ENCODE assay signal across 8 cellular contexts in genomic region chr6:125197795-125198269, GRCh38. TPM values are rescaled to one million over a fixed set of nuclear protein-coding genes. Genes with fewer than 3 reads are reported as not detected.
A peak's percentile ranks its signal among the peaks of the same experiment; 100 is the strongest.
DNase-seq lines count a peak whose midpoint lies in the region; ATAC-seq and TF ChIP-seq lines count a peak whose summit lies in the region.

No MANE protein-coding gene starts in this region.

- peak; percentile 29 for DNase-seq in CD1c-positive myeloid dendritic cell (ENCODE audit: extremely low spot score)
- peak; percentile 91 for DNase-seq in NCI-H460 (ENCODE audit: extremely low read depth, low read depth)
- DNase-seq in fibroblast of lung (ENCODE audit: low read depth in 2 of 2): peak; percentile 55 to 72
- no peak for DNase-seq in omental fat pad (ENCODE audit: low spot score)
- DNase-seq in UCSD-AML1 (lab: John Stamatoyannopoulos, UW; ENCODE audit: unreplicated experiment): no peak
- DNase-seq in Karpas-422: no peak
- no peak for DNase-seq in HuH-7 (ENCODE audit: low spot score)
- no peak for DNase-seq in effector CD4-positive, alpha-beta T cell

- H3K27ac ChIP-seq in fibroblast of lung (ENCODE audit: insufficient read depth, low read length): no peak overlapping the region
- H3K27ac ChIP-seq in Karpas-422 (ENCODE audit: low read length): no peak overlapping the region

- no peak overlapping the region for H3K9ac ChIP-seq in fibroblast of lung (ENCODE audit: insufficient read depth, low read length)
- H3K9ac ChIP-seq in Karpas-422 (ENCODE audit: low read length): no peak overlapping the region

- H3K4me2 ChIP-seq in fibroblast of lung (ENCODE audit: extremely low read depth, insufficient read depth, low read length) (peak overlapping the region; percentile 45), Karpas-422 (ENCODE audit: low read depth, low read length, poor library complexity, severe bottlenecking) (no peak overlapping the region)

- no peaks in the 10 kb centered on the region for H3K9me2 ChIP-seq in Karpas-422 (replicated peaks; ENCODE audit: insufficient read depth, low read length)

- H3K79me2 ChIP-seq in fibroblast of lung (ENCODE audit: control insufficient read depth, insufficient read depth, low read length): no peaks in the 10 kb centered on the region
- H3K79me2 ChIP-seq in Karpas-422 (ENCODE audit: low read length): no peaks in the 10 kb centered on the region

- peak overlapping the region; percentile 22 for H2AFZ ChIP-seq in fibroblast of lung (ENCODE audit: low read length)
- no peak overlapping the region for H2AFZ ChIP-seq in Karpas-422 (ENCODE audit: low read length)

- H3K9me3 ChIP-seq in fibroblast of lung (ENCODE audit: control insufficient read depth, insufficient read depth, low read depth, low read length) (no peaks in the 10 kb centered on the region), Karpas-422 (ENCODE audit: low read length) (no peaks in the 10 kb centered on the region)

- ATAC-seq in omental fat pad (ENCODE audit: low FRiP score): peak; percentile 92

- H3K4me3 ChIP-seq in fibroblast of lung (replicated peaks in 1 of 4; ENCODE audit: control extremely low read depth in 1 of 4, insufficient read depth in 1 of 4, low read depth in 3 of 4, low read length in 4 of 4) (no peak overlapping the region), Karpas-422 (ENCODE audit: low read length) (no peak overlapping the region)

- H3K36me3 ChIP-seq in fibroblast of lung (ENCODE audit: control insufficient read depth, insufficient read depth, low read length): no peaks in the 10 kb centered on the region
- no peaks in the 10 kb centered on the region for H3K36me3 ChIP-seq in Karpas-422 (ENCODE audit: insufficient read depth, low read length)

- TF ChIP-seq CTCF in fibroblast of lung (conservative IDR thresholded peaks at IDR 0.05 in 1 of 2, IDR thresholded peaks at IDR 0.05 in 1 of 2; ENCODE audit: low read depth in 1 of 2, low read length in 2 of 2) (no peak), omental fat pad (IDR thresholded peaks at IDR 0.05) (no peak)

- H3K27me3 ChIP-seq in fibroblast of lung (ENCODE audit: control insufficient read depth, insufficient read depth, low read length) (no peaks in the 10 kb centered on the region), Karpas-422 (ENCODE audit: low read length) (no peaks in the 10 kb centered on the region)

- H4K20me1 ChIP-seq in fibroblast of lung (ENCODE audit: control insufficient read depth, extremely low read depth, insufficient read depth, low read length) (no peaks in the 10 kb centered on the region), Karpas-422 (ENCODE audit: insufficient read depth, low read depth, low read length) (no peaks in the 10 kb centered on the region)

- H3K4me1 ChIP-seq in fibroblast of lung (ENCODE audit: control insufficient read depth, extremely low read depth, insufficient read depth, low read length) (peaks cover 11% of the 10 kb centered on the region), Karpas-422 (ENCODE audit: low read length) (no peaks in the 10 kb centered on the region)

RNA-seq across cellular contexts. Expression of gene TPD52L1, which starts 44.3 kb away (rescaled TPM):
- 96.1 and 107 TPM in 2 replicates for total RNA-seq in NCI-H460 (2014; rRNA removed; shearing (Covaris generic))
- polyA plus RNA-seq in NCI-H460 (2014; cell fraction: nucleus; rRNA removed): 108 and 143 TPM in 2 replicates
- total RNA-seq in fibroblast of lung (41.0 and 41.1 TPM in 2 replicates), omental fat pad (100 to 1,000 TPM in 1 of 4 donors, 10 to 100 TPM in 3; 59.1 to 150 (median 68.4) TPM)
- 16.5 and 75.9 TPM in 2 replicates for polyA plus RNA-seq in fibroblast of lung
- polyA plus RNA-seq in fibroblast of lung (2012): 11.3 and 51.9 TPM in 2 replicates
- polyA minus RNA-seq in fibroblast of lung (ENCODE audit: low replicate concordance): 5.0 and 17.5 TPM in 2 replicates
- total RNA-seq in Karpas-422 (2014; rRNA removed; shearing (Covaris generic); ENCODE audit: low replicate concordance): not detected in 2 replicates

Comparison
In these comparisons a context has a peak if more than half of its experiments do, and no peak if none do; other contexts are left out.
1. DNase-seq: peak in CD1c-positive myeloid dendritic cell (single experiment), NCI-H460 (single experiment) and fibroblast of lung (2 of 2); none in omental fat pad (single experiment), UCSD-AML1 (single experiment), Karpas-422 (single experiment), HuH-7 (single experiment) and effector CD4-positive, alpha-beta T cell (single experiment).
2. RNA of gene TPD52L1, which starts 44.3 kb away (total RNA-seq): 96.1 to 107 TPM in NCI-H460, 59.1 to 150 TPM in omental fat pad and 41.0 to 41.1 TPM in fibroblast of lung; not detected in Karpas-422; every median in the first group is over 10 times any median in the second.